Comparison of ENCODE assay signal across 17 cellular contexts in genomic region chr3:104575631-104576030, GRCh38.
DNase-seq lines count a peak whose midpoint lies in the region; TF ChIP-seq lines count a peak whose summit lies in the region.
"Had no signal": no experiment of that assay in that cellular context is flagged by ENCODE, and none has a peak within 500 bp of the region (broad histone marks: within the 10 kb centered on the region; RNA-seq: fewer than 3 reads in every experiment).

No MANE protein-coding gene starts in this region.

- peaks cover 4% of the 10 kb centered on the region for H3K4me1 Mint-ChIP-seq in glutamatergic neuron (ENCODE audit: low read depth, unreplicated experiment)
- H3K4me1 Mint-ChIP-seq: B cell; CD4-positive, CD25-positive, alpha-beta regulatory T cell; GM23338; H9 had no signal

- H3K4me3 Mint-ChIP-seq in glutamatergic neuron (ENCODE audit: unreplicated experiment): no peak overlapping the region
- H3K4me3 Mint-ChIP-seq: B cell; CD4-positive, CD25-positive, alpha-beta regulatory T cell; CD8-positive, alpha-beta T cell; GM23338; H9 had no signal

- TF ChIP-seq POLR2A in erythroblast (IDR thresholded peaks at IDR 0.05; ENCODE audit: low read length): no peak

- H3K4me3 ChIP-seq in Karpas-422 (ENCODE audit: low read length): no peak overlapping the region
- H3K4me3 ChIP-seq: GM23338 had no signal

- peak overlapping the region; percentile 68 for H3K27ac Mint-ChIP-seq in glutamatergic neuron (ENCODE audit: unreplicated experiment)
- H3K27ac Mint-ChIP-seq: B cell; CD4-positive, CD25-positive, alpha-beta regulatory T cell; CD8-positive, alpha-beta T cell; GM23338; H9 had no signal

- no peaks in the 10 kb centered on the region for H4K20me1 ChIP-seq in Karpas-422 (ENCODE audit: insufficient read depth, low read depth, low read length)

- peaks cover 10% of the 10 kb centered on the region for H3K4me1 ChIP-seq in Karpas-422 (ENCODE audit: low read length)
- H3K4me1 ChIP-seq: Caco-2 had no signal

- H2AFZ ChIP-seq in Karpas-422 (ENCODE audit: low read length): no peak overlapping the region
- H2AFZ ChIP-seq: GM23338 had no signal

- no peak overlapping the region for H3K4me2 ChIP-seq in Karpas-422 (ENCODE audit: low read depth, low read length, poor library complexity, severe bottlenecking)
- H3K4me2 ChIP-seq: GM23338 had no signal

- no peak overlapping the region for H3K9ac ChIP-seq in Karpas-422 (ENCODE audit: low read length)

- peaks cover 2% of the 10 kb centered on the region for H3K27me3 Mint-ChIP-seq in glutamatergic neuron (ENCODE audit: unreplicated experiment)
- H3K27me3 Mint-ChIP-seq: B cell; CD4-positive, CD25-positive, alpha-beta regulatory T cell had no signal

- peak; percentile 5 for DNase-seq in NCI-H82 (lab: John Stamatoyannopoulos, UW)
- DNase-seq in NCI-H82 treated with DMSO at 0.1 percent for 48 hours (lab: John Stamatoyannopoulos, UW; ENCODE audit: unreplicated experiment): no peak
- DNase-seq in Karpas-422: peak; percentile 53
- peak; percentile 49 for DNase-seq in glutamatergic neuron
- no peak for DNase-seq in NCI-H187 treated with DMSO at 0.1 percent for 48 hours (lab: John Stamatoyannopoulos, UW)
- DNase-seq in erythroblast (lab: John Stamatoyannopoulos, UW): no peak
- no peak for DNase-seq in cardiac septum (ENCODE audit: low spot score)
- DNase-seq: Caco-2; CD4-positive, CD25-positive, alpha-beta regulatory T cell; CD8-positive, alpha-beta T cell; DMS153; DND-41; H9 had no signal

- intact Hi-C loops in cardiac septum (cut with DNase I): no loop called here

- no peaks in the 10 kb centered on the region for H3K27me3 ChIP-seq in Karpas-422 (ENCODE audit: low read length)

- no peaks in the 10 kb centered on the region for H3K9me2 ChIP-seq in Karpas-422 (replicated peaks; ENCODE audit: insufficient read depth, low read length)

- peaks cover 12% of the 10 kb centered on the region for H3K9me3 Mint-ChIP-seq in glutamatergic neuron (ENCODE audit: unreplicated experiment)

- peaks cover 26% of the 10 kb centered on the region for H3K36me3 Mint-ChIP-seq in glutamatergic neuron (ENCODE audit: unreplicated experiment)
- H3K36me3 Mint-ChIP-seq: CD8-positive, alpha-beta T cell had no signal

- peaks cover 16% of the 10 kb centered on the region; the same call in 1 of the 2 replicates for H3K9me3 ChIP-seq in Karpas-422 (ENCODE audit: low read length)

- no peaks in the 10 kb centered on the region; the same call in 1 of the 2 replicates for H3K36me3 ChIP-seq in Karpas-422 (ENCODE audit: insufficient read depth, low read length)

- TF ChIP-seq CTCF in glutamatergic neuron (IDR thresholded peaks at IDR 0.05; ENCODE audit: partially characterized antibody, unreplicated experiment): no peak

- H3K27ac ChIP-seq in Karpas-422 (ENCODE audit: low read length): peak overlapping the region; percentile 45; the same call in 1 of the 2 replicates
- H3K27ac ChIP-seq: 22Rv1, C4-2B had no signal

- H3K79me2 ChIP-seq in Karpas-422 (ENCODE audit: low read length): no peaks in the 10 kb centered on the region

Comparison
In these comparisons a context has a peak if more than half of its experiments do, and no peak if none do; other contexts are left out.
1. DNase-seq: peak in NCI-H82 (single experiment), Karpas-422 (single experiment) and glutamatergic neuron (single experiment); none in NCI-H82 treated with DMSO at 0.1 percent for 48 hours (single experiment), NCI-H187 treated with DMSO at 0.1 percent for 48 hours (single experiment), erythroblast (0 of 2) and cardiac septum (single experiment).